In genomic region chr9:5186416-5187169, GRCh38 we compare ENCODE assay signal across 8 cellular contexts. TPM values are rescaled to one million over a fixed set of nuclear protein-coding genes. Genes with fewer than 3 reads are reported as not detected.
A peak's percentile ranks its signal among the peaks of the same experiment; 100 is the strongest.
DNase-seq lines count a peak whose midpoint lies in the region; ATAC-seq and TF ChIP-seq lines count a peak whose summit lies in the region.

No MANE protein-coding gene starts in this region.

- H3K36me3 Mint-ChIP-seq in activated naive CD4-positive, alpha-beta T cell treated with anti-CD3 and anti-CD28 coated beads, Interleukin-2, amount 50 U/mL, for 72 hours: no peaks in the 10 kb centered on the region
- H3K36me3 Mint-ChIP-seq in glutamatergic neuron (ENCODE audit: unreplicated experiment): no peaks in the 10 kb centered on the region

- POLR2A ChIA-PET in RWPE1 (lab: Yijun Ruan, JAX; ENCODE audit: low non-redundant PET): no interaction called here

- TF ChIP-seq CTCF in RWPE1 (conservative IDR thresholded peaks at IDR 0.05; ENCODE audit: low read depth) (peak; percentile 71), glutamatergic neuron (IDR thresholded peaks at IDR 0.05; ENCODE audit: partially characterized antibody, unreplicated experiment) (peak; percentile 72)

- peak; percentile 77 to 88 for ATAC-seq in activated naive CD4-positive, alpha-beta T cell treated with anti-CD3 and anti-CD28 coated beads, Interleukin-2, amount 50 U/mL, for 72 hours
- no peak for ATAC-seq in HG03097 (IDR thresholded peaks at IDR 0.05; ENCODE audit: low FRiP score, unreplicated experiment)

- peaks cover 0 to 3% of the 10 kb centered on the region in 2 donors for H3K9me3 Mint-ChIP-seq in activated naive CD4-positive, alpha-beta T cell treated with anti-CD3 and anti-CD28 coated beads, Interleukin-2, amount 50 U/mL, for 72 hours
- no peaks in the 10 kb centered on the region for H3K9me3 Mint-ChIP-seq in glutamatergic neuron (ENCODE audit: unreplicated experiment)

- TF ChIP-seq RAD21 in Ishikawa (IDR thresholded peaks at IDR 0.05; ENCODE audit: low read depth): peak; percentile 90

- H3K27ac ChIP-seq in RWPE1: no peak overlapping the region

- peak; percentile 71 for DNase-seq in ELR (ENCODE audit: low read depth)
- DNase-seq in RWPE1 (ENCODE audit: low spot score): peak; percentile 30
- peak in 1 of 2 donors; percentile 44 for DNase-seq in activated naive CD4-positive, alpha-beta T cell treated with anti-CD3 and anti-CD28 coated beads, Interleukin-2, amount 50 U/mL, for 72 hours (ENCODE audit: low spot score in 2 of 2)
- no peak for DNase-seq in glutamatergic neuron
- DNase-seq in renal cortical epithelial cell (ENCODE audit: low read depth): peak; percentile 66
- no peak for DNase-seq in GOT3 (lab: John Stamatoyannopoulos, UW)

- H3K27me3 Mint-ChIP-seq in glutamatergic neuron (ENCODE audit: unreplicated experiment): no peaks in the 10 kb centered on the region

- CTCF ChIA-PET in RWPE1 (lab: Yijun Ruan, JAX): interaction anchor here (0.5 to 1.5 kb wide), 10 partner anchors 8 to 414 kb away, joined by 3 to 8 read pairs (median 3); partner anchors contain the start of gene CD274

- H3K27ac Mint-ChIP-seq in activated naive CD4-positive, alpha-beta T cell treated with anti-CD3 and anti-CD28 coated beads, Interleukin-2, amount 50 U/mL, for 72 hours: peak overlapping the region in 1 of 2 donors; percentile 6
- no peak overlapping the region for H3K27ac Mint-ChIP-seq in glutamatergic neuron (ENCODE audit: unreplicated experiment)

- no peaks in the 10 kb centered on the region for H3K4me1 Mint-ChIP-seq in glutamatergic neuron (ENCODE audit: low read depth, unreplicated experiment)

- no peak for TF ChIP-seq EP300 in Ishikawa (IDR thresholded peaks at IDR 0.05; ENCODE audit: borderline replicate concordance)

- no peak overlapping the region for H3K4me3 Mint-ChIP-seq in glutamatergic neuron (ENCODE audit: unreplicated experiment)

TF ChIP-seq in Ishikawa, 13 proteins besides CTCF, POLR2A, EP300 and RAD21:
- TF ChIP-seq REST (IDR thresholded peaks at IDR 0.05; ENCODE audit: low read depth): no peak
- TF ChIP-seq CREB1 (IDR thresholded peaks at IDR 0.05; ENCODE audit: low read depth): no peak
- no peak for TF ChIP-seq TCF12 (IDR thresholded peaks at IDR 0.05; ENCODE audit: low read depth)

RNA-seq across cellular contexts. Expression of gene INSL6, which starts 1.2 kb away (rescaled TPM):
- not detected for total RNA-seq in activated naive CD4-positive, alpha-beta T cell treated with anti-CD3 and anti-CD28 coated beads, Interleukin-2, amount 50 U/mL, for 72 hours
- total RNA-seq in glutamatergic neuron (ENCODE audit: unreplicated experiment) (not detected), renal cortical epithelial cell (not detected in 2 replicates)

RNA-seq across cellular contexts. Expression of gene INSL4, which starts 44.6 kb away (rescaled TPM):
- total RNA-seq in activated naive CD4-positive, alpha-beta T cell treated with anti-CD3 and anti-CD28 coated beads, Interleukin-2, amount 50 U/mL, for 72 hours: not detected
- total RNA-seq in glutamatergic neuron (ENCODE audit: unreplicated experiment) (not detected), renal cortical epithelial cell (not detected in 2 replicates)

Comparison
In these comparisons a context has a peak if more than half of its experiments do, and no peak if none do; other contexts are left out.
1. DNase-seq: peak in ELR (single experiment), RWPE1 (single experiment) and renal cortical epithelial cell (single experiment); none in glutamatergic neuron (single experiment) and GOT3 (single experiment).